ENCODE assay signal across 8 cellular contexts in genomic region chr4:16264798-16265197, GRCh38. TPM values are rescaled to one million over a fixed set of nuclear protein-coding genes. Genes with fewer than 3 reads are reported as not detected.
DNase-seq lines count a peak whose midpoint lies in the region; ATAC-seq and TF ChIP-seq lines count a peak whose summit lies in the region.

No MANE protein-coding gene starts in this region.

- no peaks in the 10 kb centered on the region for H3K36me3 ChIP-seq in breast epithelium

- TF ChIP-seq POLR2A in breast epithelium (IDR thresholded peaks at IDR 0.05), result no peak

- peak; percentile 47 for DNase-seq in SIG-M5 treated with dmso at 0.1 percent for 504 hours (lab: John Stamatoyannopoulos, UW; ENCODE audit: unreplicated experiment)
- DNase-seq in SIG-M5 (lab: John Stamatoyannopoulos, UW), result no peak
- DNase-seq in NCI-H345 treated with DMSO at 0.1 percent for 48 hours (lab: John Stamatoyannopoulos, UW; ENCODE audit: unreplicated experiment), result peak; percentile 3
- no peak for DNase-seq in breast epithelium (ENCODE audit: low spot score in 2 of 2)
- DNase-seq in left lobe of liver (ENCODE audit: low spot score), result no peak
- no peak for DNase-seq in effector CD8-positive, alpha-beta T cell (lab: John Stamatoyannopoulos, UW)
- DNase-seq in NCI-H1436 treated with DMSO at 0.1 percent for 48 hours (lab: John Stamatoyannopoulos, UW), result no peak

- TF ChIP-seq CTCF in breast epithelium (IDR thresholded peaks at IDR 0.05), result peak in 2 of 3 donors; percentile 43 to 56

- intact Hi-C loops in breast epithelium (cut with DNase I; ENCODE audit: low total_unique reads), result no loop called here

- H3K9me3 ChIP-seq in breast epithelium, result no peaks in the 10 kb centered on the region

- H3K27ac ChIP-seq in breast epithelium, result no peak overlapping the region

- H3K27me3 ChIP-seq in breast epithelium, result no peaks in the 10 kb centered on the region

- peak; percentile 48 for ATAC-seq in HG02642 (IDR thresholded peaks at IDR 0.05; ENCODE audit: poor library complexity, unreplicated experiment)
- peak; percentile 88 for ATAC-seq in left lobe of liver

- no peaks in the 10 kb centered on the region for H3K4me1 ChIP-seq in breast epithelium

- no peak overlapping the region for H3K4me3 ChIP-seq in breast epithelium

RNA-seq across cellular contexts. Expression of gene TAPT1, which starts 38.5 kb away (rescaled TPM):
- total RNA-seq in breast epithelium (10 to 100 TPM; 39.7 to 52.5 (median 43.0) TPM), left lobe of liver (39.6 TPM)

Comparison
In these comparisons a context has a peak if more than half of its experiments do, and no peak if none do; other contexts are left out.
1. DNase-seq: peak in SIG-M5 treated with dmso at 0.1 percent for 504 hours (single experiment) and NCI-H345 treated with DMSO at 0.1 percent for 48 hours (single experiment); none in SIG-M5 (single experiment), breast epithelium (0 of 2), left lobe of liver (single experiment), effector CD8-positive, alpha-beta T cell (single experiment) and NCI-H1436 treated with DMSO at 0.1 percent for 48 hours (single experiment).